8 cellular contexts compared by ENCODE assay signal in genomic region chr11:22830082-22830414, GRCh38. TPM values are rescaled to one million over a fixed set of nuclear protein-coding genes. Genes with fewer than 3 reads are reported as not detected.
DNase-seq lines count a peak whose midpoint lies in the region; ATAC-seq and TF ChIP-seq lines count a peak whose summit lies in the region.

No MANE protein-coding gene starts in this region.

- ATAC-seq in CD8-positive, alpha-beta T cell: no peak
- no peak for ATAC-seq in PC-3

- intact Hi-C loops in CD8-positive, alpha-beta T cell (cut with DNase I, micrococcal nuclease): no loop called here
- intact Hi-C loops in PC-3 (cut with micrococcal nuclease): no loop called here

- peak overlapping the region; percentile 74 for H3K4me2 ChIP-seq in PC-3 (ENCODE audit: low read length)
- peak overlapping the region; percentile 42 for H3K4me2 ChIP-seq in parathyroid adenoma (ENCODE audit: low read length)

- no peaks in the 10 kb centered on the region for H3K9me3 ChIP-seq in CD8-positive, alpha-beta T cell (ENCODE audit: low read length)
- H3K9me3 ChIP-seq in PC-3 (ENCODE audit: low read length) (no peaks in the 10 kb centered on the region), endodermal cell (ENCODE audit: control insufficient read depth, low read length) (no peaks in the 10 kb centered on the region), parathyroid adenoma (ENCODE audit: control insufficient read depth, low read length) (no peaks in the 10 kb centered on the region)

- H3F3A ChIP-seq in PC-3 (ENCODE audit: low read length, unreplicated experiment): no peaks in the 10 kb centered on the region

- peaks cover 19% of the 10 kb centered on the region for H3K4me1 Mint-ChIP-seq in CD8-positive, alpha-beta T cell (ENCODE audit: low read depth)
- H3K4me1 Mint-ChIP-seq in endodermal cell: peaks cover 5% of the 10 kb centered on the region

- BruUV-seq in PC-3 (replicated peaks; lab: Mats Ljungman, UMichigan): no TSS peak

- H3K27me3 Mint-ChIP-seq in CD8-positive, alpha-beta T cell (ENCODE audit: low read depth): no peaks in the 10 kb centered on the region
- peaks cover 16% of the 10 kb centered on the region for H3K27me3 Mint-ChIP-seq in endodermal cell (ENCODE audit: insufficient read depth)

- no peak overlapping the region for H3K27ac ChIP-seq in CD8-positive, alpha-beta T cell (ENCODE audit: low read depth, low read length)
- H3K27ac ChIP-seq in PC-3 (ENCODE audit: low read length) (no peak overlapping the region), endodermal cell (ENCODE audit: low read depth, low read length) (no peak overlapping the region), parathyroid adenoma (no peak overlapping the region)

- CTCF ChIA-PET in CD8-positive, alpha-beta T cell (lab: Charles Lee): interaction anchor here (1.3 to 1.6 kb wide), 3 partner anchors 9 to 205 kb away, joined by 4 to 6 read pairs (median 4); partner anchors contain the start of gene FANCF
- CTCF ChIA-PET in PC-3 (lab: Charles Lee) (interaction anchor here (0.6 to 1.1 kb wide), 5 partner anchors 11 to 1563 kb away, joined by 3 to 13 read pairs (median 5); no protein-coding TSS in a partner anchor), HEK293T (lab: Yijun Ruan, JAX) (no interaction called here)

- H3K27ac Mint-ChIP-seq in CD8-positive, alpha-beta T cell: peak overlapping the region; percentile 89
- H3K27ac Mint-ChIP-seq in endodermal cell: no peak overlapping the region

- H3K4me3 Mint-ChIP-seq in CD8-positive, alpha-beta T cell: peak overlapping the region; percentile 93
- peak overlapping the region; percentile 80 for H3K4me3 Mint-ChIP-seq in endodermal cell

- peak overlapping the region; percentile 52; the same call in 1 of the 2 replicates for H2AFZ ChIP-seq in PC-3 (ENCODE audit: low read length)
- H2AFZ ChIP-seq in parathyroid adenoma: no peak overlapping the region

- no peak for DNase-seq in CD8-positive, alpha-beta T cell
- DNase-seq in PC-3 (no peak), endodermal cell (no peak), GM03348 (ENCODE audit: low spot score) (no peak), HEK293T (ENCODE audit: extremely low spot score) (no peak), NCI-H1048 (lab: John Stamatoyannopoulos, UW) (no peak)
- DNase-seq in activated CD8-positive, alpha-beta memory T cell treated with anti-CD3 and anti-CD28 coated beads, Interleukin-2, amount 50 U/mL, for 4 hours: no peak

- peaks cover 17% of the 10 kb centered on the region for H3K36me3 Mint-ChIP-seq in CD8-positive, alpha-beta T cell
- no peaks in the 10 kb centered on the region for H3K36me3 Mint-ChIP-seq in endodermal cell (ENCODE audit: low read depth)

- no peaks in the 10 kb centered on the region for H3K27me3 ChIP-seq in CD8-positive, alpha-beta T cell (ENCODE audit: insufficient read depth, low read length)
- H3K27me3 ChIP-seq in PC-3 (ENCODE audit: low read length) (no peaks in the 10 kb centered on the region), endodermal cell (ENCODE audit: control insufficient read depth, insufficient read depth, low read length, poor library complexity, severe bottlenecking) (peaks cover 11% of the 10 kb centered on the region), parathyroid adenoma (ENCODE audit: control insufficient read depth, insufficient read depth, low read length) (no peaks in the 10 kb centered on the region)

- H3K4me3 ChIP-seq in CD8-positive, alpha-beta T cell (ENCODE audit: low read depth, low read length): peak overlapping the region; percentile 86
- H3K4me3 ChIP-seq in PC-3 (ENCODE audit: low read length) (peak overlapping the region; percentile 31; the same call in 1 of the 2 replicates), endodermal cell (ENCODE audit: low read length) (peak overlapping the region; percentile 47), parathyroid adenoma (ENCODE audit: low read depth, low read length) (peak overlapping the region; percentile 47)

- H3K9me3 Mint-ChIP-seq in CD8-positive, alpha-beta T cell: no peaks in the 10 kb centered on the region
- H3K9me3 Mint-ChIP-seq in endodermal cell: peaks cover 3% of the 10 kb centered on the region

- H3K36me3 ChIP-seq in CD8-positive, alpha-beta T cell (ENCODE audit: insufficient read depth, low read length): peaks cover 6% of the 10 kb centered on the region
- H3K36me3 ChIP-seq in PC-3 (ENCODE audit: low read depth, low read length) (no peaks in the 10 kb centered on the region; the same call in 1 of the 2 replicates), endodermal cell (ENCODE audit: control insufficient read depth, insufficient read depth, low read length) (no peaks in the 10 kb centered on the region), parathyroid adenoma (ENCODE audit: control insufficient read depth, insufficient read depth, low read length) (no peaks in the 10 kb centered on the region)

- no peak overlapping the region for H3K9ac ChIP-seq in PC-3 (ENCODE audit: low read length)
- no peak overlapping the region for H3K9ac ChIP-seq in endodermal cell (ENCODE audit: extremely low read depth, low read length, poor library complexity, severe bottlenecking)
- no peak overlapping the region for H3K9ac ChIP-seq in parathyroid adenoma

- H3K79me2 ChIP-seq in PC-3 (ENCODE audit: low read length): peaks cover 13% of the 10 kb centered on the region
- H3K79me2 ChIP-seq in parathyroid adenoma: peaks cover 6% of the 10 kb centered on the region

- no peak for TF ChIP-seq CTCF in CD8-positive, alpha-beta T cell (IDR thresholded peaks at IDR 0.05)
- TF ChIP-seq CTCF in PC-3 (conservative IDR thresholded peaks at IDR 0.05; ENCODE audit: low read depth, low read length) (no peak), endodermal cell (conservative IDR thresholded peaks at IDR 0.05) (no peak), parathyroid adenoma (IDR thresholded peaks at IDR 0.05) (no peak)

- POLR2A ChIA-PET in CD8-positive, alpha-beta T cell (lab: Charles Lee): interaction anchor here (0.6 to 1.9 kb wide), 4 partner anchors 11 to 584 kb away, joined by 3 to 8 read pairs (median 4); partner anchors contain the start of gene FANCF
- POLR2A ChIA-PET in PC-3 (lab: Charles Lee; ENCODE audit: unreplicated experiment) (interaction anchor here (0.6 kb wide), 3 partner anchors 248 to 1561 kb away, joined by 3 to 4 read pairs (median 3); no protein-coding TSS in a partner anchor), HEK293T (lab: Yijun Ruan, JAX) (interaction anchor here (0.9 to 1.2 kb wide), 2 partner anchors 19 to 42 kb away, joined by 4 read pairs; no protein-coding TSS in a partner anchor)

- 47 to 100% methylated on average over 1 to 4 of the region's 4 CpGs for WGBS in endodermal cell (ENCODE audit: insufficient coverage in 1 of 2, insufficient read length in 1 of 2), 2 experiments

- no peaks in the 10 kb centered on the region for H3K9me2 ChIP-seq in PC-3 (replicated peaks; ENCODE audit: low read length)

- H4K20me1 ChIP-seq in PC-3 (ENCODE audit: low read length): no peaks in the 10 kb centered on the region

- H3K4me1 ChIP-seq in CD8-positive, alpha-beta T cell (ENCODE audit: insufficient read depth, low read length): peaks cover 11% of the 10 kb centered on the region
- H3K4me1 ChIP-seq in PC-3 (ENCODE audit: insufficient read depth, low read length) (peaks cover 11% of the 10 kb centered on the region), endodermal cell (ENCODE audit: control insufficient read depth, insufficient read depth, low read length) (no peaks in the 10 kb centered on the region), parathyroid adenoma (peaks cover 3% of the 10 kb centered on the region)

TF ChIP-seq in HEK293T, 16 proteins besides CTCF, POLR2A, EP300 and RAD21:
- TF ChIP-seq, protein P1, sequence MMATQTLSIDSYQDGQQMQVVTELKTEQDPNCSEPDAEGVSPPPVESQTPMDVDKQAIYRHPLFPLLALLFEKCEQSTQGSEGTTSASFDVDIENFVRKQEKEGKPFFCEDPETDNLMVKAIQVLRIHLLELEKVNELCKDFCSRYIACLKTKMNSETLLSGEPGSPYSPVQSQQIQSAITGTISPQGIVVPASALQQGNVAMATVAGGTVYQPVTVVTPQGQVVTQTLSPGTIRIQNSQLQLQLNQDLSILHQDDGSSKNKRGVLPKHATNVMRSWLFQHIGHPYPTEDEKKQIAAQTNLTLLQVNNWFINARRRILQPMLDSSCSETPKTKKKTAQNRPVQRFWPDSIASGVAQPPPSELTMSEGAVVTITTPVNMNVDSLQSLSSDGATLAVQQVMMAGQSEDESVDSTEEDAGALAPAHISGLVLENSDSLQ (IDR thresholded peaks at IDR 0.05): no peak
- TF ChIP-seq FOXK2 (IDR thresholded peaks at IDR 0.05) (no peak), NFRKB (IDR thresholded peaks at IDR 0.05) (no peak), BHLHE40 (IDR thresholded peaks at IDR 0.05; ENCODE audit: borderline replicate concordance) (no peak)
TF ChIP-seq in HEK293T: peak in this region for 0.

RNA-seq across cellular contexts. Expression of gene SVIP, which starts 0.4 kb away (rescaled TPM):
- total RNA-seq in CD8-positive, alpha-beta T cell: 10 to 100 TPM; 72.4 to 73.6 TPM
- total RNA-seq in PC-3 (2014; rRNA removed): 7.4 and 9.5 TPM in 2 replicates
- 10 to 100 TPM in 1 of 2 donors, 1 to 10 TPM in 1; 9.8 to 22.6 TPM for total RNA-seq in endodermal cell
- 22.6 TPM for polyA plus RNA-seq in endodermal cell (2013, experiment 1 of 2)
- polyA plus RNA-seq in endodermal cell (2013, experiment 2 of 2): 20.9 TPM

RNA-seq across cellular contexts. Expression of gene CCDC179, which starts 30.2 kb away (rescaled TPM):
- not detected for total RNA-seq in CD8-positive, alpha-beta T cell
- total RNA-seq in PC-3 (2014; rRNA removed): not detected in 2 replicates
- total RNA-seq in endodermal cell: not detected
- not detected for polyA plus RNA-seq in endodermal cell (2013, experiment 1 of 2)
- polyA plus RNA-seq in endodermal cell (2013, experiment 2 of 2): not detected

Comparison
In these comparisons a context has a peak if more than half of its experiments do, and no peak if none do; other contexts are left out.
1. H3K4me3 ChIP-seq: peak in every context shown above with its lines; median percentile 86 in CD8-positive, alpha-beta T cell; 47 in endodermal cell; 47 in parathyroid adenoma; 31 in PC-3.